ENCODE assay signal across 9 cellular contexts in genomic region chr5:150758210-150758533, GRCh38. TPM values are rescaled to one million over a fixed set of nuclear protein-coding genes. Genes with fewer than 3 reads are reported as not detected.
DNase-seq lines count a peak whose midpoint lies in the region; ATAC-seq lines count a peak whose summit lies in the region.
"Had no signal": no experiment of that assay in that cellular context is flagged by ENCODE, and none has a peak within 500 bp of the region (broad histone marks: within the 10 kb centered on the region; RNA-seq: fewer than 3 reads in every experiment).

No MANE protein-coding gene starts in this region.

- no peaks in the 10 kb centered on the region for H3K27me3 ChIP-seq in muscle layer of duodenum (ENCODE audit: low read depth, low read length)

- no peaks in the 10 kb centered on the region for H3K9me3 Mint-ChIP-seq in activated CD4-positive, alpha-beta T cell treated with anti-CD3 and anti-CD28 coated beads for 36 hours (ENCODE audit: low read depth)
- H3K9me3 Mint-ChIP-seq in central memory CD8-positive, alpha-beta T cell = no peaks in the 10 kb centered on the region

- ATAC-seq in activated CD4-positive, alpha-beta T cell treated with anti-CD3 and anti-CD28 coated beads for 36 hours = peak; percentile 8
- ATAC-seq in HG03432 (IDR thresholded peaks at IDR 0.05; ENCODE audit: unreplicated experiment) = peak; percentile 18
- peak; percentile 2 for ATAC-seq in central memory CD8-positive, alpha-beta T cell (replicated peaks; ENCODE audit: extremely low read depth, poor library complexity, severe bottlenecking)

- peaks cover 36% of the 10 kb centered on the region for H3K36me3 Mint-ChIP-seq in activated CD4-positive, alpha-beta T cell treated with anti-CD3 and anti-CD28 coated beads for 36 hours (ENCODE audit: low read depth)
- H3K36me3 Mint-ChIP-seq in central memory CD8-positive, alpha-beta T cell (ENCODE audit: insufficient read depth) = peaks cover 32% of the 10 kb centered on the region

- H3K27me3 Mint-ChIP-seq in activated CD4-positive, alpha-beta T cell treated with anti-CD3 and anti-CD28 coated beads for 36 hours = no peaks in the 10 kb centered on the region
- H3K27me3 Mint-ChIP-seq in central memory CD8-positive, alpha-beta T cell = peaks cover 11% of the 10 kb centered on the region
- H3K27me3 Mint-ChIP-seq: activated naive CD8-positive, alpha-beta T cell had no signal

- no peak for DNase-seq in activated CD4-positive, alpha-beta T cell treated with anti-CD3 and anti-CD28 coated beads for 36 hours
- DNase-seq in activated CD4-positive, alpha-beta T cell treated with anti-CD3 and anti-CD28 coated beads for 1 hour = no peak
- peak in 1 of 2 donors; percentile 29 for DNase-seq in central memory CD8-positive, alpha-beta T cell (ENCODE audit: low spot score in 2 of 2)
- DNase-seq in DMS53 treated with DMSO at 0.1 percent for 48 hours (lab: John Stamatoyannopoulos, UW; ENCODE audit: unreplicated experiment) = no peak
- DNase-seq in superior temporal gyrus (ENCODE audit: extremely low spot score) = no peak
- no peak for DNase-seq in NCI-H2171 treated with DMSO at 0.1 percent for 48 hours (lab: John Stamatoyannopoulos, UW)

- H3K4me3 ChIP-seq in muscle layer of duodenum (ENCODE audit: low read depth in 1 of 2, low read length in 2 of 2) = peak overlapping the region; percentile 77 to 84

- no peaks in the 10 kb centered on the region for H3K9me3 ChIP-seq in muscle layer of duodenum (ENCODE audit: control insufficient read depth in 1 of 2, low read length in 2 of 2)

- H3K36me3 ChIP-seq in muscle layer of duodenum (ENCODE audit: control insufficient read depth in 1 of 2, insufficient read depth in 2 of 2, low read length in 2 of 2) = peaks cover 17 to 24% of the 10 kb centered on the region in 2 donors

- H3K4me3 Mint-ChIP-seq in activated CD4-positive, alpha-beta T cell treated with anti-CD3 and anti-CD28 coated beads for 36 hours = no peak overlapping the region
- H3K4me3 Mint-ChIP-seq in central memory CD8-positive, alpha-beta T cell = no peak overlapping the region
- H3K4me3 Mint-ChIP-seq: activated naive CD8-positive, alpha-beta T cell had no signal

- H3K27ac Mint-ChIP-seq in activated CD4-positive, alpha-beta T cell treated with anti-CD3 and anti-CD28 coated beads for 36 hours = no peak overlapping the region
- H3K27ac Mint-ChIP-seq in central memory CD8-positive, alpha-beta T cell (ENCODE audit: low read depth) = no peak overlapping the region
- H3K27ac Mint-ChIP-seq: activated naive CD8-positive, alpha-beta T cell had no signal

- intact Hi-C loops in activated CD4-positive, alpha-beta T cell treated with anti-CD3 and anti-CD28 coated beads for 36 hours (cut with DNase I, micrococcal nuclease) = loop anchor here (1.0 to 5.0 kb wide), 11 partner anchors 15 to 495 kb away; partner anchors contain the start of genes RBM22 (in 2 of the 2), GM2A (in 1 of the 2), SMIM3 (in 1 of the 2) and TCOF1 (in 1 of the 2)

- POLR2A ChIA-PET in activated CD4-positive, alpha-beta T cell treated with anti-CD3 and anti-CD28 coated beads for 36 hours (lab: Charles Lee) = interaction anchor here (0.7 to 2.0 kb wide), 7 partner anchors 16 to 466 kb away, joined by 3 to 9 read pairs (median 4); partner anchors contain the start of genes CCDC69, IRGM and SMIM3

- CTCF ChIA-PET in activated CD4-positive, alpha-beta T cell treated with anti-CD3 and anti-CD28 coated beads for 36 hours (lab: Charles Lee) = interaction anchor here (1.2 to 2.9 kb wide), 8 partner anchors 21 to 308 kb away, joined by 3 to 18 read pairs (median 6); partner anchors contain the start of genes IRGM, RBM22 and SMIM3

- H3K27ac ChIP-seq in muscle layer of duodenum (ENCODE audit: low read length) = peak overlapping the region; percentile 99

- peaks cover 5 to 14% of the 10 kb centered on the region in 2 donors for H3K4me1 ChIP-seq in muscle layer of duodenum (ENCODE audit: control insufficient read depth in 1 of 2, insufficient read depth in 2 of 2, low read length in 2 of 2)

- H3K4me1 Mint-ChIP-seq in activated CD4-positive, alpha-beta T cell treated with anti-CD3 and anti-CD28 coated beads for 36 hours = peaks cover 39% of the 10 kb centered on the region
- H3K4me1 Mint-ChIP-seq in central memory CD8-positive, alpha-beta T cell = peaks cover 32% of the 10 kb centered on the region

RNA-seq across cellular contexts. Expression of gene DCTN4, which starts 0.6 kb away (rescaled TPM):
- 10 to 100 TPM; 31.7 to 49.0 TPM for total RNA-seq in activated CD4-positive, alpha-beta T cell treated with anti-CD3 and anti-CD28 coated beads for 36 hours

RNA-seq across cellular contexts. Expression of gene SMIM3, which starts 20.4 kb away (rescaled TPM):
- 10 to 100 TPM; 16.8 to 16.9 TPM for total RNA-seq in activated CD4-positive, alpha-beta T cell treated with anti-CD3 and anti-CD28 coated beads for 36 hours

RNA-seq across cellular contexts. Expression of gene RBM22, which starts 57.3 kb away (rescaled TPM):
- 10 to 100 TPM; 59.9 to 61.8 TPM for total RNA-seq in activated CD4-positive, alpha-beta T cell treated with anti-CD3 and anti-CD28 coated beads for 36 hours
